ENCODE assay signal across 31 cellular contexts in the genomic region with DNA sequence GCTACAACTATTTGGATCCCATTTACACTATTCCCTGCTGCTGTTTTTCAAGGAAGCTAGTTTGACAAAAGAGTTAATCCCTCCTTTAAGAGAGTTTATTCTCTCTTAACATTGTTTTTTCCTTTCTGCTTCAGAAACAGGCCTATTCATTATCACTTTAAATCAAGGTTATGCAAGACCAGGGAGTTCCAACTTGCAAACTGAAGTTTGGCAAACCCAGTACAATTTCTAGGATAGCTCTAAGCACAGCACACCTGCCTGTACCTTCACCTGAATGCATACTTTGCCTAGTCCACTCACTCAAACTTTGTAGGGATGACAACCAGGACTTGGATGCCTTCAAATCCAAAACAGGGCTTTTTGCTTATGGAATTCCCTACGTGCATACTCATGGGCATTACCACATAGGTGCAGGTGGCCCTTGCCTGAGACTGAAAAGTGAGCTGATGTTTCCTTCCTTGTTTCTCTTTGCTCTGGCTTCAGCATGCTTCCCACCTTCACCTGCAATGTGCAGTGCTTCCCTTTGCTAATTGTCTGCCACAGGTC.
"Had no signal": no experiment of that assay in that cellular context is flagged by ENCODE, and none has a peak within 500 bp of the region (broad histone marks: within the 10 kb centered on the region; RNA-seq: fewer than 3 reads in every experiment).

No MANE protein-coding gene starts in this region.

- H3K9me3 ChIP-seq: adrenal gland, body of pancreas, gastrocnemius medialis had no signal

- H3K36me3 ChIP-seq: adrenal gland, gastrocnemius medialis, heart left ventricle, WERI-Rb-1 had no signal

- H3K4me1 ChIP-seq: adrenal gland, body of pancreas, gastrocnemius medialis, heart left ventricle had no signal

- H3K27me3 ChIP-seq: adrenal gland, body of pancreas, gastrocnemius medialis, heart left ventricle had no signal

- H3K4me3 ChIP-seq: adrenal gland, body of pancreas, coronary artery, gastrocnemius medialis, heart left ventricle had no signal

- H3K27ac ChIP-seq: adrenal gland, body of pancreas, coronary artery, epithelial cell of prostate, gastrocnemius medialis, heart left ventricle, WERI-Rb-1 had no signal

- DNase-seq: activated B cell treated with CpG ODN at 0.5 μM for 24 hours; activated CD4-positive, alpha-beta T cell treated with anti-CD3 and anti-CD28 coated beads for 48 hours; activated CD4-positive, alpha-beta T cell treated with anti-CD3 and anti-CD28 coated beads, Interleukin-2, amount 50 U/mL, for 1 hour; activated CD4-positive, alpha-beta T cell treated with anti-CD3 and anti-CD28 coated beads, Interleukin-2, amount 50 U/mL, for 48 hours; activated CD8-positive, alpha-beta memory T cell treated with anti-CD3 and anti-CD28 coated beads, Interleukin-2, amount 10 ng/mL, durations not matched to agents 7 days and 5 days; activated CD8-positive, alpha-beta memory T cell treated with anti-CD3 and anti-CD28 coated beads, Interleukin-2, amount 50 U/mL, for 4 hours; activated CD8-positive, alpha-beta T cell treated with anti-CD3 and anti-CD28 coated beads for 36 hours; activated effector memory CD4-positive, alpha-beta T cell treated with anti-CD3 and anti-CD28 coated beads, Interleukin-2, amount 50 U/mL, for 16 hours; activated naive CD4-positive, alpha-beta T cell treated with anti-CD3 and anti-CD28 coated beads for 36 hours; activated naive CD8-positive, alpha-beta T cell treated with anti-CD3 and anti-CD28 coated beads for 36 hours; activated naive CD8-positive, alpha-beta T cell treated with anti-CD3 and anti-CD28 coated beads, Interleukin-2, amount 50 U/mL, for 24 hours; activated T-cell treated with anti-CD3 and anti-CD28 coated beads, Interleukin-2, amount 50 U/mL, for 1 hour; activated T-cell treated with anti-CD3 and anti-CD28 coated beads, Interleukin-2, amount 50 U/mL, for 48 hours; adrenal gland; amygdala; aorta; body of pancreas; dermis blood vessel endothelial cell; effector CD4-positive, alpha-beta T cell; effector memory CD8-positive, alpha-beta T cell; foreskin fibroblast; gastrocnemius medialis; glutamatergic neuron; heart left ventricle; T-helper 1 cell; T-helper 17 cell; T1000; WERI-Rb-1 had no signal

- ATAC-seq: activated CD4-positive, CD25-positive, alpha-beta regulatory T cell treated with anti-CD3 and anti-CD28 coated beads, Interleukin-2, amount 50 U/mL, for 24 hours; activated CD8-positive, alpha-beta memory T cell treated with anti-CD3 and anti-CD28 coated beads, Interleukin-2, amount 10 ng/mL, durations not matched to agents 7 days and 5 days; activated CD8-positive, alpha-beta T cell treated with anti-CD3 and anti-CD28 coated beads for 36 hours; activated naive CD8-positive, alpha-beta T cell treated with anti-CD3 and anti-CD28 coated beads, Interleukin-2, amount 50 U/mL, for 24 hours; body of pancreas; effector memory CD8-positive, alpha-beta T cell; gastrocnemius medialis; heart left ventricle; T-helper 17 cell had no signal
